In the genomic region with DNA sequence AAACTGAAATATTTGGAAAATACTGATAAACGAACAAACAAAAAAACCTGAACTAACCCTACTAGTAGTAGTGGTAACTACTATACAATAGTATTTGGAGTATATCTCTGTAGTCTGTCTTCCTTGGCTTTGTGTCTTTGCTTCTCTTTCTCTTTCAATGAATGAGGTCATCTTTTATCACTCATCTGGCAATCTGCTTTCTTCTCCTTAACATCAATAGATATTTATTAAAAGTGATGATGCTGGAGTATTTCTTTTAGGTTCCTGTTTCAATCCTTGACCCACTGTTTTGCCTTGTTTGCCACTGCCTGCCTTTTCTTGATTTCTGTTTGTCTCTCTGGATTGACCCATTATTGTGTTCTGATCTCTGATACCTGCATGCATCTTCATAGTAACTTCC, we compare ENCODE assay signal across 13 cellular contexts.
DNase-seq lines count a peak whose midpoint lies in the region; ATAC-seq and TF ChIP-seq lines count a peak whose summit lies in the region.
"Had no signal": no experiment of that assay in that cellular context is flagged by ENCODE, and none has a peak within 500 bp of the region (broad histone marks: within the 10 kb centered on the region; RNA-seq: fewer than 3 reads in every experiment).

No MANE protein-coding gene starts in this region.

- H3K79me2 ChIP-seq in neural progenitor cell (ENCODE audit: low read depth) = peaks cover 98% of the 10 kb centered on the region

- POLR2A ChIA-PET in Caco-2 (lab: Charles Lee) = no interaction called here
- POLR2A ChIA-PET in HEK293 (lab: Yijun Ruan, JAX) = interaction anchor here (0.5 kb wide), 1 partner anchor 34 kb away, joined by 4 read pairs; no protein-coding TSS in a partner anchor
- POLR2A ChIA-PET in naive thymus-derived CD8-positive, alpha-beta T cell (lab: Charles Lee) = no interaction called here

- H3K4me3 ChIP-seq in Caco-2 (ENCODE audit: low read depth, low read length) = no peak overlapping the region
- H3K4me3 ChIP-seq in HEK293 (ENCODE audit: low read depth, low read length) = no peak overlapping the region
- H3K4me3 ChIP-seq in neural progenitor cell = no peak overlapping the region
- H3K4me3 ChIP-seq: BLaER1 treated with 17β-estradiol and CSF1 and Interleukin-3, amounts not matched to agents 10 nM and 100 nM; HAP-1 had no signal

- no peak overlapping the region for H3K4me3 Mint-ChIP-seq in Caco-2 (ENCODE audit: unreplicated experiment)
- H3K4me3 Mint-ChIP-seq in glutamatergic neuron (ENCODE audit: unreplicated experiment) = no peak overlapping the region
- no peak overlapping the region for H3K4me3 Mint-ChIP-seq in neural progenitor cell
- no peak overlapping the region for H3K4me3 Mint-ChIP-seq in naive thymus-derived CD8-positive, alpha-beta T cell
- H3K4me3 Mint-ChIP-seq: B cell; CD8-positive, alpha-beta T cell had no signal

- H3K9ac ChIP-seq in neural progenitor cell = no peak overlapping the region
- H3K9ac ChIP-seq: BLaER1 treated with 17β-estradiol and CSF1 and Interleukin-3, amounts not matched to agents 10 nM and 100 nM had no signal

- H3K4me1 Mint-ChIP-seq in Caco-2 (ENCODE audit: low read depth, unreplicated experiment) = peaks cover 13% of the 10 kb centered on the region
- H3K4me1 Mint-ChIP-seq in glutamatergic neuron (ENCODE audit: low read depth, unreplicated experiment) = peaks cover 51% of the 10 kb centered on the region
- peaks cover 81% of the 10 kb centered on the region for H3K4me1 Mint-ChIP-seq in neural progenitor cell
- no peaks in the 10 kb centered on the region for H3K4me1 Mint-ChIP-seq in naive thymus-derived CD8-positive, alpha-beta T cell
- H3K4me1 Mint-ChIP-seq: B cell had no signal

- H3K27me3 Mint-ChIP-seq in Caco-2 (ENCODE audit: insufficient read depth, unreplicated experiment) = no peaks in the 10 kb centered on the region
- peaks cover 11% of the 10 kb centered on the region for H3K27me3 Mint-ChIP-seq in glutamatergic neuron (ENCODE audit: unreplicated experiment)
- H3K27me3 Mint-ChIP-seq in neural progenitor cell (ENCODE audit: insufficient read depth, low read depth) = no peaks in the 10 kb centered on the region
- H3K27me3 Mint-ChIP-seq in naive thymus-derived CD8-positive, alpha-beta T cell = peaks cover 0 to 21% (median 3%) of the 10 kb centered on the region in 5 donors

- H3K9me3 Mint-ChIP-seq in Caco-2 (ENCODE audit: unreplicated experiment) = no peaks in the 10 kb centered on the region
- peaks cover 12% of the 10 kb centered on the region for H3K9me3 Mint-ChIP-seq in glutamatergic neuron (ENCODE audit: unreplicated experiment)
- no peaks in the 10 kb centered on the region for H3K9me3 Mint-ChIP-seq in neural progenitor cell
- H3K9me3 Mint-ChIP-seq in naive thymus-derived CD8-positive, alpha-beta T cell = no peaks in the 10 kb centered on the region
- H3K9me3 Mint-ChIP-seq: CD8-positive, alpha-beta T cell had no signal

- H4K20me1 ChIP-seq in neural progenitor cell (ENCODE audit: low read depth) = peaks cover 41% of the 10 kb centered on the region
- H4K20me1 ChIP-seq: BLaER1 treated with 17β-estradiol and CSF1 and Interleukin-3, amounts not matched to agents 10 nM and 100 nM had no signal

- H3K27ac Mint-ChIP-seq in Caco-2 (ENCODE audit: unreplicated experiment) (peak overlapping the region; percentile 46), glutamatergic neuron (ENCODE audit: unreplicated experiment) (peak overlapping the region; percentile 35), neural progenitor cell (peak overlapping the region; percentile 16)
- no peak overlapping the region for H3K27ac Mint-ChIP-seq in naive thymus-derived CD8-positive, alpha-beta T cell
- H3K27ac Mint-ChIP-seq: B cell; CD8-positive, alpha-beta T cell had no signal

- ATAC-seq in naive thymus-derived CD8-positive, alpha-beta T cell = no peak
- ATAC-seq: CD8-positive, alpha-beta T cell had no signal

- H2AFZ ChIP-seq in neural progenitor cell (replicated peaks) = no peak overlapping the region

- BruUV-seq in Caco-2 (replicated peaks; lab: Mats Ljungman, UMichigan) = no TSS peak

- H3K9me3 ChIP-seq in Caco-2 (no peaks in the 10 kb centered on the region), HEK293 (ENCODE audit: control insufficient read depth, insufficient read depth, low read depth, low read length) (no peaks in the 10 kb centered on the region), neural progenitor cell (ENCODE audit: low read depth) (no peaks in the 10 kb centered on the region)
- H3K9me3 ChIP-seq: BLaER1 treated with 17β-estradiol and CSF1 and Interleukin-3, amounts not matched to agents 10 nM and 100 nM; HAP-1 had no signal

- TF ChIP-seq CTCF in Caco-2 (IDR thresholded peaks at IDR 0.05; ENCODE audit: insufficient read depth in 1 of 2, low read depth in 1 of 2, low read length in 1 of 2, severe bottlenecking in 1 of 2, unreplicated experiment in 1 of 2) (no peak), HEK293 (tag by site-specific recombination; IDR thresholded peaks at IDR 0.05) (no peak), glutamatergic neuron (IDR thresholded peaks at IDR 0.05; ENCODE audit: partially characterized antibody, unreplicated experiment) (no peak), neural progenitor cell (IDR thresholded peaks at IDR 0.05) (no peak)

- intact Hi-C loops in Caco-2 (cut with micrococcal nuclease; ENCODE audit: unreplicated experiment) = no loop called here

- H3K4me1 ChIP-seq in Caco-2 (peaks cover 13% of the 10 kb centered on the region; the same call in 1 of the 2 replicates), HEK293 (ENCODE audit: control insufficient read depth, insufficient read depth, low read length) (no peaks in the 10 kb centered on the region), neural progenitor cell (peaks cover 81% of the 10 kb centered on the region)
- H3K4me1 ChIP-seq: HAP-1 had no signal

- CTCF ChIA-PET in Caco-2 (lab: Charles Lee) (no interaction called here), HEK293 (lab: Yijun Ruan, JAX) (no interaction called here)

- H3K4me2 ChIP-seq in neural progenitor cell = peak overlapping the region; percentile 5
- H3K4me2 ChIP-seq: BLaER1 treated with 17β-estradiol and CSF1 and Interleukin-3, amounts not matched to agents 10 nM and 100 nM had no signal

- no peak overlapping the region for H3K27ac ChIP-seq in HEK293 (ENCODE audit: extremely low read depth, low read depth, low read length)
- H3K27ac ChIP-seq in neural progenitor cell = no peak overlapping the region
- H3K27ac ChIP-seq: BLaER1 treated with 17β-estradiol and CSF1 and Interleukin-3, amounts not matched to agents 10 nM and 100 nM; HL-60 had no signal

- peaks cover 34% of the 10 kb centered on the region for H3F3A ChIP-seq in neural progenitor cell (ENCODE audit: low read depth)

- no peaks in the 10 kb centered on the region for H3K27me3 ChIP-seq in Caco-2 (replicated peaks; ENCODE audit: control insufficient read depth, insufficient read depth, low read length)
- no peaks in the 10 kb centered on the region for H3K27me3 ChIP-seq in neural progenitor cell
- H3K27me3 ChIP-seq: BLaER1 treated with 17β-estradiol and CSF1 and Interleukin-3, amounts not matched to agents 10 nM and 100 nM had no signal

- H3K36me3 ChIP-seq in Caco-2 (ENCODE audit: control insufficient read depth, insufficient read depth, low read length) (no peaks in the 10 kb centered on the region), HEK293 (ENCODE audit: control insufficient read depth in 2 of 2, insufficient read depth in 1 of 2, low read length in 2 of 2) (no peaks in the 10 kb centered on the region), neural progenitor cell (no peaks in the 10 kb centered on the region)
- H3K36me3 ChIP-seq: BLaER1 treated with 17β-estradiol and CSF1 and Interleukin-3, amounts not matched to agents 10 nM and 100 nM; HAP-1 had no signal

- DNase-seq in Caco-2 = no peak
- no peak for DNase-seq in glutamatergic neuron
- DNase-seq in neural progenitor cell (ENCODE audit: low spot score) = no peak
- no peak for DNase-seq in hypothalamus (lab: John Stamatoyannopoulos, UW)
- DNase-seq in naive thymus-derived CD8-positive, alpha-beta T cell = no peak
- DNase-seq: CD8-positive, alpha-beta T cell; DMS 273 treated with DMSO at 0.1 percent for 48 hours; IMR-90 had no signal

- H3K36me3 Mint-ChIP-seq in Caco-2 (ENCODE audit: insufficient read depth, unreplicated experiment) = peaks cover 4% of the 10 kb centered on the region
- H3K36me3 Mint-ChIP-seq in glutamatergic neuron (ENCODE audit: unreplicated experiment) = no peaks in the 10 kb centered on the region
- peaks cover 4% of the 10 kb centered on the region for H3K36me3 Mint-ChIP-seq in neural progenitor cell
- H3K36me3 Mint-ChIP-seq in naive thymus-derived CD8-positive, alpha-beta T cell = no peaks in the 10 kb centered on the region
- H3K36me3 Mint-ChIP-seq: CD8-positive, alpha-beta T cell had no signal

TF ChIP-seq in HEK293, 187 proteins besides CTCF, POLR2A, EP300 and RAD21 (continues in another document):
- TF ChIP-seq WT1 (tag by site-specific recombination; IDR thresholded peaks at IDR 0.05) (no peak), ZNF768 (tag by site-specific recombination; IDR thresholded peaks at IDR 0.05) (no peak), ZBTB21 (tag by site-specific recombination; IDR thresholded peaks at IDR 0.05) (no peak), FEZF1 (tag by site-specific recombination; IDR thresholded peaks at IDR 0.05) (no peak), ZNF146 (tag by site-specific recombination; IDR thresholded peaks at IDR 0.05) (no peak), ZNF776 (tag by site-specific recombination; IDR thresholded peaks at IDR 0.05; ENCODE audit: borderline replicate concordance) (no peak)
- TF ChIP-seq, protein P1, sequence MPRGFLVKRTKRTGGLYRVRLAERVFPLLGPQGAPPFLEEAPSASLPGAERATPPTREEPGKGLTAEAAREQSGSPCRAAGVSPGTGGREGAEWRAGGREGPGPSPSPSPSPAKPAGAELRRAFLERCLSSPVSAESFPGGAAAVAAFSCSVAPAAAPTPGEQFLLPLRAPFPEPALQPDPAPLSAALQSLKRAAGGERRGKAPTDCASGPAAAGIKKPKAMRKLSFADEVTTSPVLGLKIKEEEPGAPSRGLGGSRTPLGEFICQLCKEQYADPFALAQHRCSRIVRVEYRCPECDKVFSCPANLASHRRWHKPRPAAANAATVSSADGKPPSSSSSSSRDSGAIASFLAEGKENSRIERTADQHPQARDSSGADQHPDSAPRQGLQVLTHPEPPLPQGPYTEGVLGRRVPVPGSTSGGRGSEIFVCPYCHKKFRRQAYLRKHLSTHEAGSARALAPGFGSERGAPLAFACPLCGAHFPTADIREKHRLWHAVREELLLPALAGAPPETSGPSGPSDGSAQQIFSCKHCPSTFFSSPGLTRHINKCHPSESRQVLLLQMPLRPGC (tag by site-specific recombination; IDR thresholded peaks at IDR 0.05) = no peak

Comparison
In these comparisons a context has a peak if more than half of its experiments do, and no peak if none do; other contexts are left out.
1. H3K27ac Mint-ChIP-seq: peak in Caco-2 (single experiment), glutamatergic neuron (single experiment) and neural progenitor cell (single experiment); none in naive thymus-derived CD8-positive, alpha-beta T cell (0 of 10).